ENCODE assay signal across 15 cellular contexts in genomic region chrY:20798351-20799049, GRCh38. TPM values are rescaled to one million over a fixed set of nuclear protein-coding genes. Genes with fewer than 3 reads are reported as not detected.
DNase-seq lines count a peak whose midpoint lies in the region; ATAC-seq and TF ChIP-seq lines count a peak whose summit lies in the region.
"Had no signal": no experiment of that assay in that cellular context is flagged by ENCODE, and none has a peak within 500 bp of the region (broad histone marks: within the 10 kb centered on the region; RNA-seq: fewer than 3 reads in every experiment).

No MANE protein-coding gene starts in this region.

- TF ChIP-seq CTCF in suprapubic skin (IDR thresholded peaks at IDR 0.05), result no peak

- no peak for TF ChIP-seq POLR2A in GM18505 (IDR thresholded peaks at IDR 0.05; ENCODE audit: borderline replicate concordance, extremely low read depth, insufficient read depth, insufficient read length)
- TF ChIP-seq POLR2A in suprapubic skin (IDR thresholded peaks at IDR 0.05), result no peak

- no peak overlapping the region for H3K27ac ChIP-seq in CD8-positive, alpha-beta memory T cell (ENCODE audit: low read depth, low read length)
- no peak overlapping the region for H3K27ac ChIP-seq in suprapubic skin
- H3K27ac ChIP-seq: left lung, pancreas, transverse colon had no signal

- no peaks in the 10 kb centered on the region for H3K9me3 ChIP-seq in CD8-positive, alpha-beta memory T cell (ENCODE audit: low read length)
- no peaks in the 10 kb centered on the region for H3K9me3 ChIP-seq in suprapubic skin
- H3K9me3 ChIP-seq: HAP-1, left lung, pancreas, transverse colon had no signal

- H3K4me1 Mint-ChIP-seq in CD8-positive, alpha-beta memory T cell, result peaks cover 0 to 35% (median 0%) of the 10 kb centered on the region in 3 donors
- peaks cover 19% of the 10 kb centered on the region for H3K4me1 Mint-ChIP-seq in activated naive CD8-positive, alpha-beta T cell (ENCODE audit: low read depth)

- no peaks in the 10 kb centered on the region for H3K27me3 Mint-ChIP-seq in CD8-positive, alpha-beta memory T cell
- H3K27me3 Mint-ChIP-seq in activated naive CD8-positive, alpha-beta T cell, result no peaks in the 10 kb centered on the region

- H3K36me3 Mint-ChIP-seq in CD8-positive, alpha-beta memory T cell, result no peaks in the 10 kb centered on the region
- no peaks in the 10 kb centered on the region for H3K36me3 Mint-ChIP-seq in activated naive CD8-positive, alpha-beta T cell

- peak overlapping the region in 2 of 8 donors; percentile 45 to 87 for H3K27ac Mint-ChIP-seq in CD8-positive, alpha-beta memory T cell
- peak overlapping the region; percentile 66 for H3K27ac Mint-ChIP-seq in activated naive CD8-positive, alpha-beta T cell

- peak in 1 of 5 donors; percentile 46 for DNase-seq in CD8-positive, alpha-beta memory T cell
- no peak for DNase-seq in DMS153 treated with DMSO at 0.1 percent for 48 hours (lab: John Stamatoyannopoulos, UW; ENCODE audit: unreplicated experiment)
- DNase-seq in suprapubic skin (ENCODE audit: low spot score in 2 of 2), result no peak
- DNase-seq in UCSD-AML1 (lab: John Stamatoyannopoulos, UW; ENCODE audit: unreplicated experiment), result no peak
- DNase-seq: foreskin fibroblast, IMR-90, left lung, NCI-H2171 treated with DMSO at 0.1 percent for 48 hours, pancreas, transverse colon had no signal

- CTCF ChIA-PET in CD8-positive, alpha-beta memory T cell (lab: Charles Lee), result no interaction called here

- ATAC-seq in GM19452 (IDR thresholded peaks at IDR 0.05; ENCODE audit: unreplicated experiment) (peak; percentile 86), HG03442 (IDR thresholded peaks at IDR 0.05; ENCODE audit: unreplicated experiment) (peak; percentile 84), GM18505 (IDR thresholded peaks at IDR 0.05; ENCODE audit: unreplicated experiment) (no peak)
- ATAC-seq: left lung, pancreas had no signal

- POLR2A ChIA-PET in CD8-positive, alpha-beta memory T cell (lab: Charles Lee), result no interaction called here

- peak overlapping the region in 2 of 7 donors; percentile 78 to 87 for H3K4me3 Mint-ChIP-seq in CD8-positive, alpha-beta memory T cell
- peak overlapping the region; percentile 79 for H3K4me3 Mint-ChIP-seq in activated naive CD8-positive, alpha-beta T cell

- H3K36me3 ChIP-seq in CD8-positive, alpha-beta memory T cell (ENCODE audit: insufficient read depth, low read length), result no peaks in the 10 kb centered on the region
- no peaks in the 10 kb centered on the region for H3K36me3 ChIP-seq in suprapubic skin
- H3K36me3 ChIP-seq: HAP-1, left lung, pancreas, transverse colon had no signal

- peak overlapping the region; percentile 41 for H3K4me3 ChIP-seq in CD8-positive, alpha-beta memory T cell (ENCODE audit: low read length)
- no peak overlapping the region for H3K4me3 ChIP-seq in suprapubic skin
- H3K4me3 ChIP-seq: HAP-1, left lung, pancreas, transverse colon had no signal

- no CpG with 5 or more reads among the region's 22 CpGs for WGBS in suprapubic skin

- no peaks in the 10 kb centered on the region for H3K9me3 Mint-ChIP-seq in CD8-positive, alpha-beta memory T cell
- no peaks in the 10 kb centered on the region for H3K9me3 Mint-ChIP-seq in activated naive CD8-positive, alpha-beta T cell (ENCODE audit: low read depth)

- no peaks in the 10 kb centered on the region for H3K4me1 ChIP-seq in CD8-positive, alpha-beta memory T cell (ENCODE audit: insufficient read depth, low read length)
- no peaks in the 10 kb centered on the region for H3K4me1 ChIP-seq in suprapubic skin
- H3K4me1 ChIP-seq: HAP-1, left lung, pancreas, transverse colon had no signal

- H3K27me3 ChIP-seq in CD8-positive, alpha-beta memory T cell (ENCODE audit: insufficient read depth, low read length, poor library complexity, severe bottlenecking), result no peaks in the 10 kb centered on the region
- no peaks in the 10 kb centered on the region for H3K27me3 ChIP-seq in suprapubic skin
- H3K27me3 ChIP-seq: left lung, pancreas, transverse colon had no signal

- TF ChIP-seq EP300 in suprapubic skin (IDR thresholded peaks at IDR 0.05), result no peak

RNA-seq across cellular contexts. Expression of gene RPS4Y2, which starts 42.6 kb away (rescaled TPM):
- total RNA-seq in CD8-positive, alpha-beta memory T cell, result not detected
- not detected for polyA plus RNA-seq in CD8-positive, alpha-beta memory T cell
- not detected for total RNA-seq in suprapubic skin
- total RNA-seq: IMR-90, left lung, pancreas, transverse colon had no signal
- polyA plus RNA-seq: IMR-90, pancreas had no signal
